In the genomic region with DNA sequence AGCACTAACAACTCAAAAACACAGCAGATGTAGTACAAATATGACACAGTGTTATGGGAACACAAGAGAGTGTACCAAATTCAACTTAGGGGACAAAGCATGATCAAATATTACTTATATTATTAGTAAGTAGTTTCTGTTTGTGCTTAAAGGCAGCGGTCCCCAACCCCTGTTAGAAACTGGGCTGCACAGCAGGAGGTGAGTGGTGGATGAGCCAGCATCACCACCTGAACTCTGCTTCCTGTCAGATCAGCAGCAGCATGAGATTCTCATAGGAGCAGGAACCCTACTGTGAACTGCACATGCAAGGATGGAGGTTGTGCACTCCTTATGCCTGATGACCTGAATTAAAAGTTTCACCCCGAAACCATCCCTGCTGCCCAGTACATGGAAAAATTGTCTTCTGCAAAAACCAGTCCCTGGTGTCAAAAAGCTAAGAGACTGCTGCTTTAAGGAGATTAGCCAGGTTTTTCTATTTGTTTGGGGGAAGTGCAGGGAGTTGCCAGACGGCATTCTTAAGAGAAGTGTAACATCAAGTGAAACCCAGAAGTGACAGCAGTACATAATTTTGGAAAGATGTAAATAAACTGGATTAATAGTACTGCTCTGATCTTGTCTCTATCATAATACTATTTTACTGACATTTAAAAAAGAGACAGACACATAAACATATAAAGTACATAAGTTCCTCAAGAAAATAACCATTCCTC, we compare ENCODE assay signal across 11 cellular contexts. TPM values are rescaled to one million over a fixed set of nuclear protein-coding genes. Genes with fewer than 3 reads are reported as not detected.
DNase-seq lines count a peak whose midpoint lies in the region; ATAC-seq and TF ChIP-seq lines count a peak whose summit lies in the region.
"Had no signal": no experiment of that assay in that cellular context is flagged by ENCODE, and none has a peak within 500 bp of the region (broad histone marks: within the 10 kb centered on the region; RNA-seq: fewer than 3 reads in every experiment).

No MANE protein-coding gene starts in this region.

- peaks cover 73% of the 10 kb centered on the region for H3K36me3 Mint-ChIP-seq in activated B cell treated with CpG ODN at 0.5 μM for 24 hours (ENCODE audit: low read depth)
- H3K36me3 Mint-ChIP-seq in stimulated activated effector memory CD8-positive, alpha-beta T cell treated with anti-CD3 and anti-CD28 coated beads, Interleukin-12 subunit alpha, Interleukin-12 subunit beta, amount 100 ng/mL, for 72 hours, result peaks cover 100% of the 10 kb centered on the region

- POLR2A ChIA-PET in activated B cell treated with CpG ODN at 0.5 μM for 24 hours (lab: Charles Lee), result no interaction called here

- TF ChIP-seq CTCF in activated B cell treated with CpG ODN at 0.5 μM for 24 hours (IDR thresholded peaks at IDR 0.05) (no peak), GM20000 (IDR thresholded peaks at IDR 0.05; ENCODE audit: extremely low read depth, missing control alignments) (no peak)

- H3K27ac Mint-ChIP-seq in activated B cell treated with CpG ODN at 0.5 μM for 24 hours, result peak overlapping the region; percentile 35
- H3K27ac Mint-ChIP-seq in stimulated activated effector memory CD8-positive, alpha-beta T cell treated with anti-CD3 and anti-CD28 coated beads, Interleukin-12 subunit alpha, Interleukin-12 subunit beta, amount 100 ng/mL, for 72 hours, result peak overlapping the region; percentile 10

- peak; percentile 83 for ATAC-seq in HG02884 (IDR thresholded peaks at IDR 0.05; ENCODE audit: unreplicated experiment)
- no peak for ATAC-seq in activated B cell treated with CpG ODN at 0.5 μM for 24 hours (ENCODE audit: low read depth)
- peak; percentile 92 for ATAC-seq in stimulated activated effector memory CD8-positive, alpha-beta T cell treated with anti-CD3 and anti-CD28 coated beads, Interleukin-12 subunit alpha, Interleukin-12 subunit beta, amount 100 ng/mL, for 72 hours
- ATAC-seq: left lobe of liver had no signal

- H3K4me1 Mint-ChIP-seq in activated B cell treated with CpG ODN at 0.5 μM for 24 hours, result no peaks in the 10 kb centered on the region
- H3K4me1 Mint-ChIP-seq in stimulated activated effector memory CD8-positive, alpha-beta T cell treated with anti-CD3 and anti-CD28 coated beads, Interleukin-12 subunit alpha, Interleukin-12 subunit beta, amount 100 ng/mL, for 72 hours, result peaks cover 19% of the 10 kb centered on the region

- no peak overlapping the region for H3K4me3 Mint-ChIP-seq in activated B cell treated with CpG ODN at 0.5 μM for 24 hours
- no peak overlapping the region for H3K4me3 Mint-ChIP-seq in stimulated activated effector memory CD8-positive, alpha-beta T cell treated with anti-CD3 and anti-CD28 coated beads, Interleukin-12 subunit alpha, Interleukin-12 subunit beta, amount 100 ng/mL, for 72 hours

- CTCF ChIA-PET in activated B cell treated with CpG ODN at 0.5 μM for 24 hours (lab: Charles Lee), result no interaction called here

- DNase-seq in stimulated activated CD4-positive, alpha-beta T cell treated with anti-CD3 and anti-CD28 coated beads, Interleukin-1b, Interleukin-23, amount 100 ng/mL, for 48 hours, result peak; percentile 33
- DNase-seq in stimulated activated CD4-positive, alpha-beta T cell treated with anti-CD3 and anti-CD28 coated beads, Interleukin-2, amount 100 ng/mL, for 48 hours, result no peak
- DNase-seq in activated B cell treated with CpG ODN at 0.5 μM for 24 hours, result no peak
- DNase-seq in stimulated activated effector memory CD8-positive, alpha-beta T cell treated with anti-CD3 and anti-CD28 coated beads, Interleukin-12 subunit alpha, Interleukin-12 subunit beta, amount 100 ng/mL, for 72 hours (ENCODE audit: low spot score in 2 of 2), result no peak
- DNase-seq in epidermal melanocyte (ENCODE audit: insufficient read length, low spot score), result no peak
- DNase-seq in GM20000 (ENCODE audit: low spot score), result no peak
- no peak for DNase-seq in cerebellum (ENCODE audit: low spot score)
- DNase-seq: AML-193, aorta had no signal

- H3K27me3 Mint-ChIP-seq in activated B cell treated with CpG ODN at 0.5 μM for 24 hours, result no peaks in the 10 kb centered on the region

- intact Hi-C loops in activated B cell treated with CpG ODN at 0.5 μM for 24 hours (cut with micrococcal nuclease), result no loop called here

- no peaks in the 10 kb centered on the region for H3K9me3 Mint-ChIP-seq in activated B cell treated with CpG ODN at 0.5 μM for 24 hours
- H3K9me3 Mint-ChIP-seq in stimulated activated effector memory CD8-positive, alpha-beta T cell treated with anti-CD3 and anti-CD28 coated beads, Interleukin-12 subunit alpha, Interleukin-12 subunit beta, amount 100 ng/mL, for 72 hours, result no peaks in the 10 kb centered on the region

RNA-seq across cellular contexts. Expression of a gene that starts 26.7 kb away (rescaled TPM):
- total RNA-seq in activated B cell treated with CpG ODN at 0.5 μM for 24 hours (38.5 and 40.9 TPM in 2 replicates), cerebellum (47.6 TPM)
